ENCODE assay signal across 8 cellular contexts in the genomic region with DNA sequence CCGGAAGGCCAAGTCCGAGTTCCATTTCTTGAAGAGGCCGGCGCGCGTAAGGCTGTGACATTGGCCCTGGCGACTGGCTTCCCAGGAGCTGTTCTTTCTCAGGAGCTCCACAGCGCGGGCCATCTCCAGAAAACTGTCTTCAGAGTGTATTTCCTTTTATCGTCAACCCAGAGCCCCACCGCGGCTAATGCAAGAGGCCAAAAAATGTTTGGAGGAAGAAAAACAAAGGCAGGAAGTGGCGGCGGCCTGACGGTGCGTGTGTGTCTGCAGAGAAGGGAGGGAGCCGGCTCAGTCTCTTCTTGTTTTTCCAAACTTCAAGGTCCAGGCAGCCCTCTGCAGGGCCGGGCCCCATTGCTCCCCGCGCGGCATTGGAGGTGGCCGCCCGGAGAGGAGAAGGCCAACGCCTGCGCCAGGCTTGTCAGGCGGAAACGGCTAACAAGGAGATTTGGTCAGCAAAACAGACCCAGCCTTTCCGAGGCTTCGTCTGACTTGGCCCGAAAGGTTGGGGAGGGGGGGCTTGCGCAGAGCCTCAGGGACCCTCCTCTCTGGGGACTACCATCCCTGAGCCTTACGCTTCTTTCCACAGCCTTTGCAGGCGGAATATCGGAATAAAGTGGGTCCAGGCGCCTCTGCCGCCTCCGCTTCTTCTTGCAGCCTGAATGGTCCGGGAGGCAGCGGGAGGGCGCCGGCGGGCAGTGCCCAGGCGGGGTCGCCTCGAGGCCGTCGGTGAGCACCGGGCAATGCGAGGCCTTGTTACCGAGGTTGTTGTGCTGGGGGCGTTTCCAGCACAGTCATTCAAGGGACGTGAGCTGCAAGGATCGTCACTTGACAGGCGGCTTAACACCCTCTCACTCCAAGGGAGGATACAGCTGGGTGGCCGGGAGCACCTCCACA. TPM values are rescaled to one million over a fixed set of nuclear protein-coding genes. Genes with fewer than 3 reads are reported as not detected.
DNase-seq lines count a peak whose midpoint lies in the region; ATAC-seq and TF ChIP-seq lines count a peak whose summit lies in the region.

No MANE protein-coding gene starts in this region.

- peak overlapping the region; percentile 80 for H3K27ac Mint-ChIP-seq in CD4-positive, alpha-beta T cell
- peak overlapping the region in 1 of 2 donors; percentile 9 for H3K27ac Mint-ChIP-seq in natural killer cell treated with Interleukin-12 subunit alpha and Interleukin-12 subunit beta and Interleukin-15 and Interleukin-18, amount 100 ng/mL, for 72 hours

- H3K4me1 ChIP-seq in duodenal mucosa (ENCODE audit: control insufficient read depth in 1 of 2, insufficient read depth in 2 of 2, low read length in 2 of 2), result peaks cover 17 to 30% of the 10 kb centered on the region in 2 donors

- no peak overlapping the region for H3K27ac ChIP-seq in CD4-positive, alpha-beta T cell (ENCODE audit: low read depth, low read length)
- no peak overlapping the region for H3K27ac ChIP-seq in duodenal mucosa (ENCODE audit: low read depth, low read length)

- H3K4me3 Mint-ChIP-seq in CD4-positive, alpha-beta T cell, result peak overlapping the region; percentile 79
- peak overlapping the region; percentile 92 for H3K4me3 Mint-ChIP-seq in natural killer cell treated with Interleukin-12 subunit alpha and Interleukin-12 subunit beta and Interleukin-15 and Interleukin-18, amount 100 ng/mL, for 72 hours

- peaks cover 96% of the 10 kb centered on the region for H3K27me3 ChIP-seq in CD4-positive, alpha-beta T cell (ENCODE audit: control insufficient read depth, insufficient read depth, low read length)
- H3K27me3 ChIP-seq in duodenal mucosa (ENCODE audit: control insufficient read depth in 1 of 2, insufficient read depth in 2 of 2, low read length in 2 of 2), result peaks cover 97 to 98% of the 10 kb centered on the region in 2 donors

- CTCF ChIA-PET in CD4-positive, alpha-beta T cell (lab: Charles Lee), result interaction anchor here (1.0 to 3.8 kb wide), 4 partner anchors 7 to 21 kb away, joined by 4 to 14 read pairs (median 10); no protein-coding TSS in a partner anchor

- peak; percentile 50 for ATAC-seq in CD4-positive, alpha-beta T cell (ENCODE audit: poor library complexity)
- ATAC-seq in natural killer cell treated with Interleukin-12 subunit alpha and Interleukin-12 subunit beta and Interleukin-15 and Interleukin-18, amount 100 ng/mL, for 72 hours, result no peak
- ATAC-seq in GM19397 (IDR thresholded peaks at IDR 0.05; ENCODE audit: unreplicated experiment), result no peak

- no peak overlapping the region for H3K9ac ChIP-seq in duodenal mucosa (ENCODE audit: low read depth in 1 of 2, low read length in 2 of 2)

- no peak for TF ChIP-seq CTCF in CD4-positive, alpha-beta T cell (IDR thresholded peaks at IDR 0.05)

- peaks cover 99% of the 10 kb centered on the region for H3K27me3 Mint-ChIP-seq in CD4-positive, alpha-beta T cell
- peaks cover 58 to 80% of the 10 kb centered on the region in 2 donors for H3K27me3 Mint-ChIP-seq in natural killer cell treated with Interleukin-12 subunit alpha and Interleukin-12 subunit beta and Interleukin-15 and Interleukin-18, amount 100 ng/mL, for 72 hours

- H3K9me3 Mint-ChIP-seq in CD4-positive, alpha-beta T cell, result no peaks in the 10 kb centered on the region
- H3K9me3 Mint-ChIP-seq in natural killer cell treated with Interleukin-12 subunit alpha and Interleukin-12 subunit beta and Interleukin-15 and Interleukin-18, amount 100 ng/mL, for 72 hours, result no peaks in the 10 kb centered on the region

- H3K36me3 Mint-ChIP-seq in CD4-positive, alpha-beta T cell (ENCODE audit: low read depth), result no peaks in the 10 kb centered on the region
- H3K36me3 Mint-ChIP-seq in natural killer cell treated with Interleukin-12 subunit alpha and Interleukin-12 subunit beta and Interleukin-15 and Interleukin-18, amount 100 ng/mL, for 72 hours, result no peaks in the 10 kb centered on the region

- intact Hi-C loops in CD4-positive, alpha-beta T cell (cut with DNase I, micrococcal nuclease), result loop anchor here in 1 of 2 experiments (5.0 kb wide), 2 partner anchors 37 to 1332 kb away; a partner anchor contains a TSS

- no peaks in the 10 kb centered on the region for H3K9me3 ChIP-seq in CD4-positive, alpha-beta T cell (ENCODE audit: control insufficient read depth, low read length)
- H3K9me3 ChIP-seq in duodenal mucosa (ENCODE audit: control insufficient read depth in 1 of 2, low read length in 2 of 2), result no peaks in the 10 kb centered on the region

- POLR2A ChIA-PET in CD4-positive, alpha-beta T cell (lab: Charles Lee), result interaction anchor here (0.6 to 2.8 kb wide), 4 partner anchors 16 to 279 kb away, joined by 3 to 13 read pairs (median 6); no protein-coding TSS in a partner anchor

- peak in 7 of 10 experiments; percentile 40 to 58 (median 54) for DNase-seq in CD4-positive, alpha-beta T cell
- DNase-seq in NOMO-1 treated with DMSO at 0.1 percent for 48 hours (lab: John Stamatoyannopoulos, UW; ENCODE audit: unreplicated experiment), result peak; percentile 66
- DNase-seq in natural killer cell treated with Interleukin-12 subunit alpha and Interleukin-12 subunit beta and Interleukin-15 and Interleukin-18, amount 100 ng/mL, for 72 hours (ENCODE audit: low spot score), result no peak
- DNase-seq in COLO668 (lab: John Stamatoyannopoulos, UW; ENCODE audit: unreplicated experiment), result no peak
- DNase-seq in G401 (ENCODE audit: low spot score), result no peak
- DNase-seq in inferior parietal cortex (ENCODE audit: extremely low spot score), result no peak

- peak overlapping the region; percentile 24 to 28 for H3K4me3 ChIP-seq in duodenal mucosa (ENCODE audit: low read depth in 1 of 2, low read length in 2 of 2)

- in situ Hi-C loops in G401 (cut with HindIII; ENCODE audit: low sequenced_read_pairs), result no loop called here

- H3K4me1 Mint-ChIP-seq in CD4-positive, alpha-beta T cell (ENCODE audit: low read depth), result peaks cover 81% of the 10 kb centered on the region
- peaks cover 34 to 38% of the 10 kb centered on the region in 2 donors for H3K4me1 Mint-ChIP-seq in natural killer cell treated with Interleukin-12 subunit alpha and Interleukin-12 subunit beta and Interleukin-15 and Interleukin-18, amount 100 ng/mL, for 72 hours (ENCODE audit: low read depth in 2 of 2)

- H3K36me3 ChIP-seq in duodenal mucosa (ENCODE audit: control insufficient read depth in 1 of 2, insufficient read depth in 2 of 2, low read length in 2 of 2), result no peaks in the 10 kb centered on the region

RNA-seq across cellular contexts. Expression of a gene that starts 3.9 kb away (rescaled TPM):
- total RNA-seq in CD4-positive, alpha-beta T cell, result not detected
- under 1 TPM; 0.20 to 0.76 TPM for total RNA-seq in natural killer cell treated with Interleukin-12 subunit alpha and Interleukin-12 subunit beta and Interleukin-15 and Interleukin-18, amount 100 ng/mL, for 72 hours
- total RNA-seq in G401 (2014; rRNA removed; shearing (Covaris generic)), result 9.3 and 11.6 TPM in 2 replicates

RNA-seq across cellular contexts. Expression of a gene that starts 11.0 kb away (rescaled TPM):
- total RNA-seq in CD4-positive, alpha-beta T cell, result not detected
- total RNA-seq in natural killer cell treated with Interleukin-12 subunit alpha and Interleukin-12 subunit beta and Interleukin-15 and Interleukin-18, amount 100 ng/mL, for 72 hours, result not detected
- total RNA-seq in G401 (2014; rRNA removed; shearing (Covaris generic)), result 0.37 TPM in 1 of 2 replicates, not detected in the other

RNA-seq across cellular contexts. Expression of a gene that starts 14.8 kb away (rescaled TPM):
- not detected for total RNA-seq in CD4-positive, alpha-beta T cell
- total RNA-seq in natural killer cell treated with Interleukin-12 subunit alpha and Interleukin-12 subunit beta and Interleukin-15 and Interleukin-18, amount 100 ng/mL, for 72 hours, result 1 to 10 TPM in 1 of 2 donors, under 1 TPM in 1; 0.88 to 1.3 TPM
- total RNA-seq in G401 (2014; rRNA removed; shearing (Covaris generic)), result 10.3 and 23.0 TPM in 2 replicates

RNA-seq across cellular contexts. Expression of a gene that starts 23.6 kb away (rescaled TPM):
- total RNA-seq in CD4-positive, alpha-beta T cell, result not detected
- total RNA-seq in natural killer cell treated with Interleukin-12 subunit alpha and Interleukin-12 subunit beta and Interleukin-15 and Interleukin-18, amount 100 ng/mL, for 72 hours, result 1 to 10 TPM in 1 of 2 donors, not detected in 1; 2.4 TPM
- 66.5 and 71.2 TPM in 2 replicates for total RNA-seq in G401 (2014; rRNA removed; shearing (Covaris generic))

RNA-seq across cellular contexts. Expression of a gene that starts 32.4 kb away (rescaled TPM):
- not detected for total RNA-seq in CD4-positive, alpha-beta T cell
- under 1 TPM in 1 of 2 donors, not detected in 1; 0.20 TPM for total RNA-seq in natural killer cell treated with Interleukin-12 subunit alpha and Interleukin-12 subunit beta and Interleukin-15 and Interleukin-18, amount 100 ng/mL, for 72 hours
- total RNA-seq in G401 (2014; rRNA removed; shearing (Covaris generic)), result 4.4 and 7.1 TPM in 2 replicates

Comparison
In these comparisons a context has a peak if more than half of its experiments do, and no peak if none do; other contexts are left out.
1. DNase-seq: peak in CD4-positive, alpha-beta T cell (7 of 10) and NOMO-1 treated with DMSO at 0.1 percent for 48 hours (single experiment); none in natural killer cell treated with Interleukin-12 subunit alpha and Interleukin-12 subunit beta and Interleukin-15 and Interleukin-18, amount 100 ng/mL, for 72 hours (single experiment), COLO668 (single experiment), G401 (single experiment) and inferior parietal cortex (single experiment).